10 cellular contexts compared by ENCODE assay signal in genomic region chr9:130185494-130186005, GRCh38. TPM values are rescaled to one million over a fixed set of nuclear protein-coding genes. Genes with fewer than 3 reads are reported as not detected.
DNase-seq lines count a peak whose midpoint lies in the region; ATAC-seq and TF ChIP-seq lines count a peak whose summit lies in the region.
"Had no signal": no experiment of that assay in that cellular context is flagged by ENCODE, and none has a peak within 500 bp of the region (broad histone marks: within the 10 kb centered on the region; RNA-seq: fewer than 3 reads in every experiment).

No MANE protein-coding gene starts in this region.

- TF ChIP-seq CTCF in chondrocyte (IDR thresholded peaks at IDR 0.05) (no peak), transverse colon (IDR thresholded peaks at IDR 0.05) (no peak)

- DNase-seq in NCI-H2227 (lab: John Stamatoyannopoulos, UW; ENCODE audit: unreplicated experiment) (peak; percentile 65), chondrocyte (ENCODE audit: low spot score) (no peak), middle frontal gyrus (ENCODE audit: extremely low spot score, low spot score) (peak; percentile 61), transverse colon (no peak), NCI-H1092 treated with DMSO at 0.1 percent for 48 hours (lab: John Stamatoyannopoulos, UW) (no peak)
- DNase-seq in stimulated activated CD4-positive, alpha-beta T cell treated with anti-CD3 and anti-CD28 coated beads, Interleukin-1b, Interleukin-23, amount 100 ng/mL, for 48 hours = no peak
- DNase-seq: activated CD8-positive, alpha-beta T cell treated with anti-CD3 and anti-CD28 coated beads for 36 hours; cerebellar nuclear complex had no signal

- no peaks in the 10 kb centered on the region for H3K36me3 ChIP-seq in transverse colon

- no peaks in the 10 kb centered on the region for H3K36me3 Mint-ChIP-seq in chondrocyte (ENCODE audit: low read depth)

- no peak overlapping the region for H3K4me3 ChIP-seq in transverse colon
- H3K4me3 ChIP-seq: skin epidermis had no signal

- H3K4me3 Mint-ChIP-seq in chondrocyte (ENCODE audit: unreplicated experiment) = peak overlapping the region; percentile 64
- H3K4me3 Mint-ChIP-seq: activated CD8-positive, alpha-beta T cell treated with anti-CD3 and anti-CD28 coated beads for 36 hours had no signal

- peaks cover 8 to 63% (median 50%) of the 10 kb centered on the region in 4 donors for H3K4me1 ChIP-seq in transverse colon

- ATAC-seq in GM19463 (IDR thresholded peaks at IDR 0.05; ENCODE audit: unreplicated experiment) = no peak
- ATAC-seq: activated CD8-positive, alpha-beta T cell treated with anti-CD3 and anti-CD28 coated beads for 36 hours had no signal

- no peak for TF ChIP-seq EP300 in transverse colon (IDR thresholded peaks at IDR 0.05; ENCODE audit: low read depth)

- WGBS in transverse colon (ENCODE audit: low coverage in 1 of 2), 2 donors = 77% methylated on average over 17 of the region's 17 CpGs; no CpG with 5 or more reads in 1 of the 2 donors

- peaks cover 74% of the 10 kb centered on the region for H3K4me1 Mint-ChIP-seq in chondrocyte (ENCODE audit: low read depth)

- no peaks in the 10 kb centered on the region for H3K9me3 ChIP-seq in transverse colon

- intact Hi-C loops in transverse colon (cut with DNase I; ENCODE audit: low total_unique reads) = no loop called here

- no peaks in the 10 kb centered on the region for H3K9me3 Mint-ChIP-seq in chondrocyte (ENCODE audit: low read depth)
- H3K9me3 Mint-ChIP-seq: activated CD8-positive, alpha-beta T cell treated with anti-CD3 and anti-CD28 coated beads for 36 hours had no signal

- H3K27ac ChIP-seq in transverse colon = peak overlapping the region; percentile 71 to 87 (median 81)

- in situ Hi-C loops in transverse colon (cut with MboI; ENCODE audit: low pct_ligation_motif_present in 1 of 4, low pct_unique_long_range_greater_than_20kb in 1 of 4, low sequenced_read_pairs in 3 of 4) = no loop called here

- no peaks in the 10 kb centered on the region for H3K27me3 Mint-ChIP-seq in chondrocyte (ENCODE audit: low read depth)
- H3K27me3 Mint-ChIP-seq: activated CD8-positive, alpha-beta T cell treated with anti-CD3 and anti-CD28 coated beads for 36 hours had no signal

- TF ChIP-seq POLR2A in transverse colon (IDR thresholded peaks at IDR 0.05) = no peak

- no peaks in the 10 kb centered on the region for H3K27me3 ChIP-seq in transverse colon

- peak overlapping the region; percentile 86 for H3K27ac Mint-ChIP-seq in chondrocyte (ENCODE audit: unreplicated experiment)
- H3K27ac Mint-ChIP-seq: activated CD8-positive, alpha-beta T cell treated with anti-CD3 and anti-CD28 coated beads for 36 hours had no signal

RNA-seq across cellular contexts. Expression of gene NCS1, which starts 13.3 kb away (rescaled TPM):
- total RNA-seq in chondrocyte = 50.0 to 59.5 TPM (median 56.6 TPM) in 3 replicates
- 10 to 100 TPM; 11.9 to 66.5 (median 25.9) TPM for total RNA-seq in transverse colon

Comparison
In these comparisons a context has a peak if more than half of its experiments do, and no peak if none do; other contexts are left out.
1. DNase-seq: peak in NCI-H2227 (single experiment) and middle frontal gyrus (single experiment); none in chondrocyte (single experiment), transverse colon (single experiment), stimulated activated CD4-positive, alpha-beta T cell treated with anti-CD3 and anti-CD28 coated beads, Interleukin-1b, Interleukin-23, amount 100 ng/mL, for 48 hours (single experiment) and NCI-H1092 treated with DMSO at 0.1 percent for 48 hours (single experiment).